ENCODE assay signal across 1 cellular context in the genomic region with DNA sequence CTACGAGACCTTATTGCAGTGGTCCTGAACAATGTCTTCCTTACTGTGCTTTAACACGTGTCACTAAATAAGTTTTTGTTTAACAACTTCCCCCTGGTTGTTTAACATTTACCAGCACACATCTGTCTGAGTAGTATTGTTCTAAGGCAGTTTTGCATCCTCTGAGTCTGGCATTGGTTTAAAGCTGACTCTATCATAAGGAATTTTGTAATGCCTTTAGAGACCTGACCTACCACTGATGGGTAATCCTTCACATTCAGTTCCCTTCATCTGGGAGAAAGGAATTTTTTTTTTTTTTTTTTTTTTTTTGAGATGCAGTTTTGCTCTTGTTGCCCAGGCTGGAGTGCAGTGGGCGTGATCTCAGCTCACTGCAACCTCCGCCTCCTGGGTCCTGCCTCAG.
TF ChIP-seq lines count a peak whose summit lies in the region.

No MANE protein-coding gene starts in this region.

TF ChIP-seq in H1, 55 proteins besides CTCF, POLR2A, EP300 and RAD21 (continued from another document):
- no peak for TF ChIP-seq TBP (IDR thresholded peaks at IDR 0.05; ENCODE audit: low read depth, low read length)
